Comparison of ENCODE assay signal across 8 cellular contexts in the genomic region with DNA sequence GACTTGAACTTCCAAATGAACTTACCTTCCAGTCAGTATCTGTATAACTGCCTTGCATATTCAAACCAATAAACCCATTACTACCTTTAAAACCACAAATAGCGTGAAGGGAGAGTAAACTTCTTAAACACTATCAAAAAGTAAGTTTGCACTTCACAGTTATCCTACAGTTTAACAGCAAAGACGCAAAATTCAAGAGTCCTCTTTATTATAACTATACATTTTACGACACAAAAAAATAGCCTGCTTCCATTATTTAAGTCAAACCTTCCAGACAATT. TPM values are rescaled to one million over a fixed set of nuclear protein-coding genes. Genes with fewer than 3 reads are reported as not detected.
DNase-seq lines count a peak whose midpoint lies in the region; ATAC-seq, FAIRE-seq and TF ChIP-seq lines count a peak whose summit lies in the region.

No MANE protein-coding gene starts in this region.

- POLR2A ChIA-PET in A673 (lab: Charles Lee; ENCODE audit: low non-redundant PET), result interaction anchor here (0.7 kb wide), 1 partner anchor 20 kb away, joined by 3 read pairs; no protein-coding TSS in a partner anchor

- no peak for TF ChIP-seq POLR2A in H54 (IDR thresholded peaks at IDR 0.05; ENCODE audit: low read depth, low read length)

- intact Hi-C loops in A673 (cut with micrococcal nuclease; ENCODE audit: unreplicated experiment) (loop anchor here (5.0 kb wide), 3 partner anchors 46 to 219 kb away; no protein-coding TSS in a partner anchor), left lung (cut with DNase I) (no loop called here)

- H3K4me3 Mint-ChIP-seq in activated T-helper 17 cell treated with anti-CD3 and anti-CD28 coated beads, Interleukin-2, amount 50 U/mL, for 72 hours, result peak overlapping the region; percentile 79

- no peaks in the 10 kb centered on the region for H3K9me3 Mint-ChIP-seq in activated T-helper 17 cell treated with anti-CD3 and anti-CD28 coated beads, Interleukin-2, amount 50 U/mL, for 72 hours

- H3K9me3 ChIP-seq in A673 (ENCODE audit: low read depth, low read length, poor library complexity, severe bottlenecking) (no peaks in the 10 kb centered on the region), left lung (no peaks in the 10 kb centered on the region)

- H3K36me3 ChIP-seq in A673 (ENCODE audit: insufficient read depth, low read length, poor library complexity, severe bottlenecking) (no peaks in the 10 kb centered on the region), left lung (no peaks in the 10 kb centered on the region)

- DNase-seq in A673 (ENCODE audit: low spot score) (no peak), H54 (ENCODE audit: insufficient read length, low spot score) (no peak), left lung (no peak), NCI-H774 (lab: John Stamatoyannopoulos, UW) (no peak)
- DNase-seq in activated CD4-positive, CD25-positive, alpha-beta regulatory T cell treated with anti-CD3 and anti-CD28 coated beads, Interleukin-2, amount 50 U/mL, for 72 hours, result no peak

- H3K27me3 ChIP-seq in A673 (replicated peaks; ENCODE audit: insufficient read depth, low read depth, low read length, poor library complexity), result no peaks in the 10 kb centered on the region
- H3K27me3 ChIP-seq in left lung, result no peaks in the 10 kb centered on the region

- ATAC-seq in activated T-helper 17 cell treated with anti-CD3 and anti-CD28 coated beads, Interleukin-2, amount 50 U/mL, for 72 hours (replicated peaks), result no peak
- ATAC-seq in left lung (no peak), HG03469 (IDR thresholded peaks at IDR 0.05; ENCODE audit: unreplicated experiment) (no peak), GM21737 (IDR thresholded peaks at IDR 0.05; ENCODE audit: unreplicated experiment) (no peak)

- peaks cover 15% of the 10 kb centered on the region for H3K4me1 Mint-ChIP-seq in activated T-helper 17 cell treated with anti-CD3 and anti-CD28 coated beads, Interleukin-2, amount 50 U/mL, for 72 hours

- TF ChIP-seq CTCF in A673 (conservative IDR thresholded peaks at IDR 0.05; ENCODE audit: low read depth, low read length), result no peak
- no peak for TF ChIP-seq CTCF in left lung (IDR thresholded peaks at IDR 0.05)

- H3K4me3 ChIP-seq in A673 (ENCODE audit: low read depth, low read length, poor library complexity, severe bottlenecking), result peak overlapping the region; percentile 92
- H3K4me3 ChIP-seq in left lung, result peak overlapping the region; percentile 89 to 93

- no peaks in the 10 kb centered on the region for H3K27me3 Mint-ChIP-seq in activated T-helper 17 cell treated with anti-CD3 and anti-CD28 coated beads, Interleukin-2, amount 50 U/mL, for 72 hours

- H3K4me1 ChIP-seq in A673 (ENCODE audit: insufficient read depth, low read length, poor library complexity, severe bottlenecking), result peaks cover 18% of the 10 kb centered on the region
- peaks cover 9 to 58% of the 10 kb centered on the region in 2 donors for H3K4me1 ChIP-seq in left lung

- CTCF ChIA-PET in A673 (lab: Charles Lee), result no interaction called here

- no TSS peak for BruUV-seq in A673 (replicated peaks; lab: Mats Ljungman, UMichigan)

- H3K27ac ChIP-seq in A673 (ENCODE audit: low read depth, low read length, poor library complexity, severe bottlenecking) (no peak overlapping the region), left lung (peak overlapping the region; percentile 5 to 60)

- H3K27ac Mint-ChIP-seq in activated T-helper 17 cell treated with anti-CD3 and anti-CD28 coated beads, Interleukin-2, amount 50 U/mL, for 72 hours, result peak overlapping the region; percentile 89

- peaks cover 11% of the 10 kb centered on the region for H3K36me3 Mint-ChIP-seq in activated T-helper 17 cell treated with anti-CD3 and anti-CD28 coated beads, Interleukin-2, amount 50 U/mL, for 72 hours (ENCODE audit: low read depth)

- FAIRE-seq in H54 (lab: Jason Lieb, UNC), result peak; percentile 82

RNA-seq across cellular contexts. Expression of a gene that starts 1.8 kb away (rescaled TPM):
- 53.1 and 57.1 TPM in 2 replicates for total RNA-seq in A673 (2021)
- total RNA-seq in activated T-helper 17 cell treated with anti-CD3 and anti-CD28 coated beads, Interleukin-2, amount 50 U/mL, for 72 hours, result 100 to 1,000 TPM in 1 of 2 donors, 10 to 100 TPM in 1; 83.5 to 117 TPM
- 10 to 100 TPM; 70.9 to 97.0 TPM for total RNA-seq in left lung

RNA-seq across cellular contexts. Expression of a gene that starts 48.3 kb away (rescaled TPM):
- total RNA-seq in A673 (2021), result 28.2 and 31.2 TPM in 2 replicates
- 10 to 100 TPM; 23.4 to 38.1 TPM for total RNA-seq in activated T-helper 17 cell treated with anti-CD3 and anti-CD28 coated beads, Interleukin-2, amount 50 U/mL, for 72 hours
- 10 to 100 TPM; 40.3 to 52.8 TPM for total RNA-seq in left lung
